Comparison of ENCODE assay signal across 37 cellular contexts in the genomic region with DNA sequence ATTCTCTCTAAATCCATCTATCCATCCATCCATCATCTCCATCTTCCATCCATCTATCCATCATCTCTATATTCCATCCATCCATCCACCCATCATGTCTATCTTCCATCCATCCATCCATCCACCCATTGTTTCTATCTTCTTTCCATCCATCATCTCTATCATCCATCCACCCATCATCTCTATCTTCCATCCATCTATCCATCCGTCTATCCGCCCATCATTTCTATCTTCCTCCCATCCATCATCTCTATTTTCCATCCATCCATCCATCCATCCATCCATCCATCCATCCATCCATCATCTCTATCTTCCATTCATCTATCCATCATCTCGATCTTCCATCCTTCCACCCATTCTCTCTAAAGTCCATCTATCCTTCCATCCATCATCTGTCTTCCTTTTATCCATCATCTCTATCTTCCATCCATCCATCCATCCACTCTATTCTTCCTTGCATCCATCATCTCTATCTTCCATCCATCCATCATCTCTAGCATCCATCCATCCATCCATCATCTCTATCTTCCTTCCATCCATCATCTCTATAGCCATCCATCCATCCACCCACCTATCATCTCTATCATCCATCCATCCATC. TPM values are rescaled to one million over a fixed set of nuclear protein-coding genes. Genes with fewer than 3 reads are reported as not detected.
"Had no signal": no experiment of that assay in that cellular context is flagged by ENCODE, and none has a peak within 500 bp of the region (broad histone marks: within the 10 kb centered on the region; RNA-seq: fewer than 3 reads in every experiment).

No MANE protein-coding gene starts in this region.

- H3K4me1 ChIP-seq: adrenal gland, body of pancreas, breast epithelium had no signal

- H3K9me3 ChIP-seq: adrenal gland, body of pancreas, breast epithelium had no signal

- H3K36me3 ChIP-seq: adrenal gland, brain microvascular endothelial cell, breast epithelium had no signal

- H3K27me3 ChIP-seq: body of pancreas, brain microvascular endothelial cell, breast epithelium had no signal

- FAIRE-seq: astrocyte, colon, TTC549 had no signal

- H3K27ac ChIP-seq: adrenal gland, body of pancreas, brain microvascular endothelial cell, breast epithelium, VCaP had no signal

- DNase-seq: activated B cell treated with CpG ODN at 0.5 μM for 24 hours; activated CD4-positive, alpha-beta memory T cell treated with anti-CD3 and anti-CD28 coated beads for 36 hours; activated CD4-positive, alpha-beta T cell treated with anti-CD3 and anti-CD28 coated beads for 4 hours; activated CD4-positive, alpha-beta T cell treated with anti-CD3 and anti-CD28 coated beads, Interleukin-2, amount 10 ng/mL, durations not matched to agents 24 days and 14 days; activated CD4-positive, alpha-beta T cell treated with anti-CD3 and anti-CD28 coated beads, Interleukin-2, amount 50 U/mL, for 1 hour; activated CD4-positive, alpha-beta T cell treated with anti-CD3 and anti-CD28 coated beads, Interleukin-2, amount 50 U/mL, for 4 hours; activated CD4-positive, CD25-positive, alpha-beta regulatory T cell treated with anti-CD3 and anti-CD28 coated beads, Interleukin-2, amount 50 U/mL, for 72 hours; activated CD8-positive, alpha-beta memory T cell treated with anti-CD3 and anti-CD28 coated beads, Interleukin-2, amount 50 U/mL, for 4 hours; activated CD8-positive, alpha-beta T cell treated with anti-CD3 and anti-CD28 coated beads for 36 hours; activated effector memory CD4-positive, alpha-beta T cell treated with anti-CD3 and anti-CD28 coated beads, Interleukin-2, amount 50 U/mL, for 16 hours; activated gamma-delta T cell treated with Interleukin-2 at 50 U/mL for 16 hours; activated naive CD4-positive, alpha-beta T cell; activated naive CD4-positive, alpha-beta T cell treated with anti-CD3 and anti-CD28 coated beads for 36 hours; activated naive CD4-positive, alpha-beta T cell treated with anti-CD3 and anti-CD28 coated beads, Interleukin-2, amount 50 U/mL, for 16 hours; activated naive CD8-positive, alpha-beta T cell treated with anti-CD3 and anti-CD28 coated beads for 36 hours; activated T-cell treated with anti-CD3 and anti-CD28 coated beads for 4 hours; activated T-cell treated with anti-CD3 and anti-CD28 coated beads, Interleukin-2, amount 50 U/mL, for 1 hour; activated T-cell treated with anti-CD3 and anti-CD28 coated beads, Interleukin-2, amount 50 U/mL, for 4 hours; activated T-cell treated with anti-CD3 and anti-CD28 coated beads, Interleukin-2, amount 50 U/mL, for 72 hours; adrenal gland; amniotic stem cell; body of pancreas; brain microvascular endothelial cell; central memory CD4-positive, alpha-beta T cell; T-helper 17 cell; T-helper 9 cell had no signal

- ATAC-seq: activated CD8-positive, alpha-beta T cell treated with anti-CD3 and anti-CD28 coated beads for 36 hours; activated naive CD4-positive, alpha-beta T cell treated with anti-CD3 and anti-CD28 coated beads, Interleukin-2, amount 50 U/mL, for 72 hours; activated T-cell treated with anti-CD3 and anti-CD28 coated beads, Interleukin-2, amount 50 U/mL, for 4 hours; activated T-cell treated with anti-CD3 and anti-CD28 coated beads, Interleukin-2, amount 50 U/mL, for 72 hours; activated T-helper 17 cell treated with anti-CD3 and anti-CD28 coated beads, Interleukin-2, amount 50 U/mL, for 72 hours; body of pancreas; T-helper 17 cell had no signal

- H3K4me3 ChIP-seq: adrenal gland, body of pancreas, breast epithelium had no signal

RNA-seq across cellular contexts. Expression of gene NWD1, which starts 34.7 kb away (rescaled TPM):
- total RNA-seq: activated CD4-positive, alpha-beta memory T cell treated with anti-CD3 and anti-CD28 coated beads for 36 hours; activated CD4-positive, alpha-beta T cell treated with anti-CD3 and anti-CD28 coated beads, Interleukin-2, amount 10 ng/mL, durations not matched to agents 24 days and 14 days; activated CD8-positive, alpha-beta memory T cell treated with anti-CD3 and anti-CD28 coated beads for 36 hours; activated CD8-positive, alpha-beta T cell treated with anti-CD3 and anti-CD28 coated beads for 36 hours; activated naive CD4-positive, alpha-beta T cell treated with anti-CD3 and anti-CD28 coated beads for 36 hours; activated naive CD4-positive, alpha-beta T cell treated with anti-CD3 and anti-CD28 coated beads, Interleukin-2, amount 50 U/mL, for 72 hours; activated naive CD8-positive, alpha-beta T cell treated with anti-CD3 and anti-CD28 coated beads for 36 hours; activated T-cell treated with anti-CD3 and anti-CD28 coated beads, Interleukin-2, amount 50 U/mL, for 4 hours; activated T-cell treated with anti-CD3 and anti-CD28 coated beads, Interleukin-2, amount 50 U/mL, for 72 hours; activated T-helper 1 cell treated with anti-CD3 and anti-CD28 coated beads, Interleukin-12 subunit alpha, Interleukin-12 subunit beta, Interleukin-2, Interleukin-4 antibody, amounts not matched to agents 30 ng/mL and 10 ng/mL and 1 ng/mL, durations not matched to agents 14 hours and 24 hours and 36 hours; activated T-helper 17 cell treated with anti-CD3 and anti-CD28 coated beads, Interleukin-2, amount 50 U/mL, for 72 hours; astrocyte; cardiac septum had no signal
- polyA plus RNA-seq: adrenal gland, aorta had no signal
